In the genomic region with DNA sequence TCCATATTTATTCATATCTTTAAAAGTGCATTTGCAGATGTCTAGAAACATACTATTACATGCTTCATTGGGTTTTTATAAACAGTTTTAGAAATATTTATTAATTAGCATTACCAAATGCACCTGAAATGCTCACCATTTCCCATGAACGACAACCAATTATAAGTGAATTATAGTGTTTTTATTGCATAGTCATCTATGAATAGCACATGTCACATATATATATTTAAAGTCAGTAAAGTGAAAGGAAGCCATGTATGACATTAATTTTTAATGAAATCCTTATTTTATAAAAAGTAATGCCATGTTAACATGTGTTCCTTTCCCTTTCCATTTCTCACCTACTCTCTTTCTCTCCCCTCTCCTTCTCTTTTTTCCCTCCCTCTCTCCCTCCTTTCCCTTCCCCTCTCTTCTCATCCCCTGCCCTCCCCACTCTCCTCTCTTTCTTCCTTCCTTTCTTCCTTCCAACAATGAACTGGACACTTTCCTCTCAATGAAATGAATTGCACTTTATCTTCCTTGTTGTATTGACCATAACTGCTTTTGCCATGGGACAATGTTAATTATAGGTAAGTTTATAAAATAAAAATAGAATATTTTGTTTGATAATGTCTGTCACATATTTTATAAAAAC, we compare ENCODE assay signal across 29 cellular contexts.
"Had no signal": no experiment of that assay in that cellular context is flagged by ENCODE, and none has a peak within 500 bp of the region (broad histone marks: within the 10 kb centered on the region; RNA-seq: fewer than 3 reads in every experiment).

No MANE protein-coding gene starts in this region.

- H3K79me2 ChIP-seq: parathyroid adenoma had no signal

- ATAC-seq: natural killer cell; psoas muscle; right cardiac atrium; sciatic nerve; stimulated activated memory B cell treated with anti-CD40 and anti-IgM and Interleukin-4, amounts not matched to agents 10 μg/mL and 1 μg/mL and 100 μg/mL, for 72 hours; stimulated activated naive CD8-positive, alpha-beta T cell treated with anti-CD3 and anti-CD28 coated beads, Interleukin-15, amount 100 ng/mL, for 72 hours; stimulated activated naive CD8-positive, alpha-beta T cell treated with anti-CD3 and anti-CD28 coated beads, Interleukin-15, Interleukin-2, amounts not matched to agents 100 U/mL and 50 U/mL, for 24 hours had no signal

- H3K4me1 ChIP-seq: neural progenitor cell, parathyroid adenoma, psoas muscle, suprapubic skin, testis, tibial artery, upper lobe of left lung, vagina had no signal

- DNase-seq: natural killer cell; occipital lobe; ovary; posterior cingulate gyrus; psoas muscle; right cardiac atrium; spleen; stimulated activated CD4-positive, alpha-beta T cell treated with anti-CD3 and anti-CD28 coated beads, Interleukin-12 subunit alpha, Interleukin-12 subunit beta, amount 100 ng/mL, for 4 hours; stimulated activated CD4-positive, alpha-beta T cell treated with anti-CD3 and anti-CD28 coated beads, Interleukin-1b, Interleukin-23, amount 100 ng/mL, for 48 hours; stimulated activated CD4-positive, alpha-beta T cell treated with anti-CD3 and anti-CD28 coated beads, Interleukin-4, amount 100 ng/mL, for 1 hour; stimulated activated CD4-positive, alpha-beta T cell treated with anti-CD3 and anti-CD28 coated beads, Interleukin-4, amount 100 ng/mL, for 4 hours; stimulated activated CD8-positive, alpha-beta memory T cell treated with anti-CD3 and anti-CD28 coated beads, Interleukin-4, amount 100 ng/mL, for 48 hours; stimulated activated naive CD4-positive, alpha-beta T cell; stimulated activated naive CD8-positive, alpha-beta T cell treated with anti-CD3 and anti-CD28 coated beads, Interleukin-15, amount 100 ng/mL, for 72 hours; stimulated activated naive CD8-positive, alpha-beta T cell treated with anti-CD3 and anti-CD28 coated beads, Interleukin-15, Interleukin-2, amounts not matched to agents 100 U/mL and 50 U/mL, for 24 hours; substantia nigra; testis; tibial artery; trophoblast cell; upper lobe of left lung had no signal

- H3K27ac ChIP-seq: neural progenitor cell, ovary, parathyroid adenoma, psoas muscle, skin epidermis, spleen, suprapubic skin, testis, tibial artery, upper lobe of left lung, vagina had no signal

- H3K9ac ChIP-seq: neural progenitor cell, parathyroid adenoma had no signal

- H3K36me3 ChIP-seq: neural progenitor cell, ovary, spleen, suprapubic skin, tibial artery, upper lobe of left lung, vagina had no signal

- H3K4me2 ChIP-seq: neural progenitor cell, smooth muscle cell had no signal

- H2AFZ ChIP-seq: neural progenitor cell, parathyroid adenoma had no signal

- H3K9me3 ChIP-seq: ovary, psoas muscle, spleen, suprapubic skin, testis, tibial artery, upper lobe of left lung, vagina had no signal

- H3K4me3 ChIP-seq: neural progenitor cell, ovary, psoas muscle, skin epidermis, smooth muscle cell, spleen, suprapubic skin, testis, tibial artery, upper lobe of left lung, vagina had no signal

- FAIRE-seq: urothelium cell line had no signal

- H3K27me3 ChIP-seq: neural progenitor cell, ovary, spleen, suprapubic skin, testis, tibial artery, upper lobe of left lung, vagina had no signal
